20 cellular contexts compared by ENCODE assay signal in the genomic region with DNA sequence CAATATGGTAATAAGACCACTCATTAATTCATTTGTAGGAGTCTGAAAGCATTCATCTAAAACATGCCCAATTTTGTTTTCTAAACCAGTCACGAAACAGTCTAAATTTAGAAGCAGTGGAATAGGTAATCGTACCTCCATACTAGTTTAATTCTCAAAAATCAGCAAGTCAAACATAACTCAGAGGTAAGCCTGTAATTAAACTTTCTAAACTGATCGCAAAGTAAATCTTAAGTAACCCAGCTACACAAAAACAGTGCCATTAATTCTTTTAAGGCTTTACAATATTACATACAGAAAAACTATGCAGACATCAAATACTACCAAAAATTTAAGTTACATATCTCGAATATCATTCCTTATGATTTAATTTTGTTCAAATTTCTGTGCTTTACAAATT. TPM values are rescaled to one million over a fixed set of nuclear protein-coding genes. Genes with fewer than 3 reads are reported as not detected.
DNase-seq lines count a peak whose midpoint lies in the region; ATAC-seq and TF ChIP-seq lines count a peak whose summit lies in the region.
"Had no signal": no experiment of that assay in that cellular context is flagged by ENCODE, and none has a peak within 500 bp of the region (broad histone marks: within the 10 kb centered on the region; RNA-seq: fewer than 3 reads in every experiment).

No MANE protein-coding gene starts in this region.

- H3K9me3 Mint-ChIP-seq in CD4-positive, alpha-beta T cell: no peaks in the 10 kb centered on the region
- no peaks in the 10 kb centered on the region for H3K9me3 Mint-ChIP-seq in endodermal cell
- H3K9me3 Mint-ChIP-seq: CD4-positive, alpha-beta memory T cell; H9; T-cell had no signal

- H2BK20ac ChIP-seq in IMR-90 (ENCODE audit: low read depth, low read length): no peak overlapping the region

- no peak overlapping the region for H2AK9ac ChIP-seq in IMR-90 (replicated peaks; ENCODE audit: low read depth, low read length, poor library complexity)

- POLR2A ChIA-PET in CD4-positive, alpha-beta T cell (lab: Charles Lee): no interaction called here
- POLR2A ChIA-PET in IMR-90 (lab: Charles Lee; ENCODE audit: unreplicated experiment): no interaction called here
- POLR2A ChIA-PET in PC-3 (lab: Charles Lee; ENCODE audit: unreplicated experiment): no interaction called here

- H3K36me3 Mint-ChIP-seq in CD4-positive, alpha-beta T cell (ENCODE audit: low read depth): peaks cover 50% of the 10 kb centered on the region
- H3K36me3 Mint-ChIP-seq in endodermal cell (ENCODE audit: low read depth): peaks cover 36% of the 10 kb centered on the region

- no peak overlapping the region for H4K8ac ChIP-seq in IMR-90 (ENCODE audit: low read depth in 2 of 2, low read length in 2 of 2)

- no peak overlapping the region for H4K5ac ChIP-seq in IMR-90 (ENCODE audit: low read depth, low read length)

- H3K36me3 ChIP-seq in IMR-90 (ENCODE audit: control insufficient read depth, insufficient read depth, low read length) (peaks cover 14% of the 10 kb centered on the region), endodermal cell (ENCODE audit: control insufficient read depth, insufficient read depth, low read length) (peaks cover 61% of the 10 kb centered on the region), smooth muscle cell (ENCODE audit: low read depth) (no peaks in the 10 kb centered on the region), PC-3 (ENCODE audit: low read depth, low read length) (peaks cover 15% of the 10 kb centered on the region)

- H3K4me1 ChIP-seq in IMR-90 (ENCODE audit: control insufficient read depth, insufficient read depth, low read length) (peaks cover 12% of the 10 kb centered on the region), endodermal cell (ENCODE audit: control insufficient read depth, insufficient read depth, low read length) (no peaks in the 10 kb centered on the region), smooth muscle cell (ENCODE audit: low read depth) (peaks cover 3% of the 10 kb centered on the region), PC-3 (ENCODE audit: insufficient read depth, low read length) (no peaks in the 10 kb centered on the region; the same call in 1 of the 2 replicates)

- no peak for TF ChIP-seq RAD21 in IMR-90 (IDR thresholded peaks at IDR 0.05; ENCODE audit: low read length)

- CTCF ChIA-PET in CD4-positive, alpha-beta T cell (lab: Charles Lee): no interaction called here
- CTCF ChIA-PET in IMR-90 (lab: Yijun Ruan, JAX) (no interaction called here), PC-3 (lab: Charles Lee) (no interaction called here)

- peaks cover 64% of the 10 kb centered on the region for H3K4me1 Mint-ChIP-seq in CD4-positive, alpha-beta T cell (ENCODE audit: low read depth)
- H3K4me1 Mint-ChIP-seq in endodermal cell: peaks cover 16% of the 10 kb centered on the region

- no peak overlapping the region for H2AK5ac ChIP-seq in IMR-90 (ENCODE audit: low read depth, low read length)

- H3K4me3 ChIP-seq in IMR-90 (ENCODE audit: insufficient read depth, low read depth, low read length) (no peak overlapping the region), endodermal cell (ENCODE audit: low read length) (no peak overlapping the region), smooth muscle cell (no peak overlapping the region), PC-3 (ENCODE audit: low read length) (no peak overlapping the region)
- H3K4me3 ChIP-seq: A549, BLaER1, GM23248 had no signal

- H2AFZ ChIP-seq in IMR-90 (replicated peaks; ENCODE audit: low read length, poor library complexity) (no peak overlapping the region), smooth muscle cell (ENCODE audit: low read depth) (no peak overlapping the region), PC-3 (ENCODE audit: low read length) (no peak overlapping the region)
- H2AFZ ChIP-seq: GM23248 had no signal

- in situ Hi-C loops in IMR-90 (cut with MboI; ENCODE audit: low sequenced_read_pairs): loop anchor here (10.0 kb wide), 2 partner anchors 66 to 146 kb away; a partner anchor contains a TSS

- no peaks in the 10 kb centered on the region for H3K9me2 ChIP-seq in PC-3 (replicated peaks; ENCODE audit: low read length)

- H2BK15ac ChIP-seq in IMR-90 (ENCODE audit: low read depth, low read length): no peak overlapping the region

- H3K56ac ChIP-seq in IMR-90 (ENCODE audit: extremely low read depth, insufficient read depth, low read length): no peak overlapping the region

- peaks cover 44% of the 10 kb centered on the region for H3F3A ChIP-seq in smooth muscle cell (ENCODE audit: low read depth)
- H3F3A ChIP-seq in PC-3 (ENCODE audit: low read length, unreplicated experiment): peaks cover 7% of the 10 kb centered on the region

- peaks cover 100% of the 10 kb centered on the region for H3K79me2 ChIP-seq in smooth muscle cell (ENCODE audit: low read depth)
- H3K79me2 ChIP-seq in PC-3 (ENCODE audit: low read length): peaks cover 98% of the 10 kb centered on the region

- H3K9me3 ChIP-seq in CD4-positive, alpha-beta T cell (ENCODE audit: control insufficient read depth, low read length): no peaks in the 10 kb centered on the region
- no peaks in the 10 kb centered on the region for H3K9me3 ChIP-seq in IMR-90 (ENCODE audit: control insufficient read depth, insufficient read depth, low read length)
- no peaks in the 10 kb centered on the region for H3K9me3 ChIP-seq in endodermal cell (ENCODE audit: control insufficient read depth, low read length)
- no peaks in the 10 kb centered on the region for H3K9me3 ChIP-seq in smooth muscle cell (replicated peaks; ENCODE audit: low read depth)
- H3K9me3 ChIP-seq in PC-3 (ENCODE audit: low read length): no peaks in the 10 kb centered on the region
- H3K9me3 ChIP-seq: A549, BLaER1 had no signal

- no peak for DNase-seq in CD4-positive, alpha-beta T cell
- no peak for DNase-seq in IMR-90
- no peak for DNase-seq in endodermal cell
- no peak for DNase-seq in smooth muscle cell (lab: John Stamatoyannopoulos, UW; ENCODE audit: unreplicated experiment)
- DNase-seq in PC-3: no peak
- DNase-seq in erythroblast (lab: John Stamatoyannopoulos, UW): no peak
- DNase-seq in NCI-H1417 treated with DMSO at 0.1 percent for 48 hours (lab: John Stamatoyannopoulos, UW): no peak
- DNase-seq: CD4-positive, alpha-beta memory T cell; DND-41; GM23248; H9; Kasumi-1; NCI-H1417; NCI-H187; NCI-H446; NCI-H526 treated with DMSO at 0.1 percent for 48 hours; RPMI8226; T-cell had no signal

- intact Hi-C loops in CD4-positive, alpha-beta T cell (cut with DNase I, micrococcal nuclease): loop anchor here (5.0 kb wide), 3 partner anchors 84 to 259 kb away; a partner anchor contains a TSS
- intact Hi-C loops in IMR-90 (cut with micrococcal nuclease): no loop called here
- intact Hi-C loops in PC-3 (cut with micrococcal nuclease): loop anchor here (10.0 kb wide), 3 partner anchors 56 to 146 kb away; a partner anchor contains a TSS

- no peaks in the 10 kb centered on the region for H3K27me3 Mint-ChIP-seq in CD4-positive, alpha-beta T cell
- no peaks in the 10 kb centered on the region for H3K27me3 Mint-ChIP-seq in endodermal cell (ENCODE audit: insufficient read depth)
- H3K27me3 Mint-ChIP-seq: CD4-positive, alpha-beta memory T cell; T-cell had no signal

- no peak overlapping the region for H3K4me3 Mint-ChIP-seq in CD4-positive, alpha-beta T cell
- no peak overlapping the region for H3K4me3 Mint-ChIP-seq in endodermal cell
- H3K4me3 Mint-ChIP-seq: H9, T-cell had no signal

- BruUV-seq in IMR-90 (replicated peaks; lab: Mats Ljungman, UMichigan): no TSS peak
- BruUV-seq in PC-3 (replicated peaks; lab: Mats Ljungman, UMichigan): no TSS peak

- H2BK120ac ChIP-seq in IMR-90 (ENCODE audit: low read depth, low read length): no peak overlapping the region

- 0 out of 2 replicates have a peak overlapping the region, but pooled peaks have one; percentile 24 for H3K23ac ChIP-seq in IMR-90 (ENCODE audit: low read depth, low read length)

- H3K4ac ChIP-seq in IMR-90 (ENCODE audit: low read depth, low read length): no peak overlapping the region

- dilution Hi-C loops in IMR-90 (cut with HindIII; ENCODE audit: low sequenced_read_pairs, unreplicated experiment): no loop called here

- WGBS in IMR-90 (ENCODE audit: extremely low coverage in 2 of 2, insufficient read length in 1 of 2), 2 experiments: no CpG with 5 or more reads among the region's 4 CpGs
- WGBS in endodermal cell (ENCODE audit: insufficient coverage in 1 of 2, insufficient read length in 1 of 2), 2 experiments: 90 to 100% methylated on average over 2 to 4 of the region's 4 CpGs
- 95% methylated on average over 4 of the region's 4 CpGs for WGBS in smooth muscle cell (ENCODE audit: low lambda C conversion rate)

- H3K79me1 ChIP-seq in IMR-90 (ENCODE audit: low read depth in 1 of 2, low read length in 2 of 2): peaks cover 0 to 52% of the 10 kb centered on the region in 2 experiments; a peak in 2 of 4 replicates

- H3K14ac ChIP-seq in IMR-90 (replicated peaks; ENCODE audit: low read depth, low read length): no peak overlapping the region

- H3K9me1 ChIP-seq in IMR-90 (ENCODE audit: insufficient read depth, low read length): peaks cover 12% of the 10 kb centered on the region

- no peaks in the 10 kb centered on the region for H3K27me3 ChIP-seq in CD4-positive, alpha-beta T cell (ENCODE audit: control insufficient read depth, insufficient read depth, low read length)
- H3K27me3 ChIP-seq in IMR-90 (ENCODE audit: control insufficient read depth, insufficient read depth, low read length) (no peaks in the 10 kb centered on the region), endodermal cell (ENCODE audit: control insufficient read depth, insufficient read depth, low read length, poor library complexity, severe bottlenecking) (no peaks in the 10 kb centered on the region), smooth muscle cell (ENCODE audit: low read depth) (no peaks in the 10 kb centered on the region), PC-3 (ENCODE audit: low read length) (no peaks in the 10 kb centered on the region)
- H3K27me3 ChIP-seq: BLaER1 had no signal

- H3K4me2 ChIP-seq in IMR-90 (ENCODE audit: low read depth, low read length) (no peak overlapping the region), smooth muscle cell (no peak overlapping the region), PC-3 (ENCODE audit: low read length) (no peak overlapping the region)
- H3K4me2 ChIP-seq: BLaER1 had no signal

- TF ChIP-seq POLR2A in IMR-90 (IDR thresholded peaks at IDR 0.05; ENCODE audit: low read depth, low read length) (no peak), erythroblast (IDR thresholded peaks at IDR 0.05; ENCODE audit: low read length) (no peak)

- no peak for ATAC-seq in CD4-positive, alpha-beta T cell (ENCODE audit: poor library complexity)
- ATAC-seq in IMR-90 (ENCODE audit: low read depth) (no peak), PC-3 (no peak)
- ATAC-seq: A549, T-cell had no signal

- no peak overlapping the region for H3K18ac ChIP-seq in IMR-90 (ENCODE audit: low read depth, low read length)

- no peak overlapping the region for H2BK5ac ChIP-seq in IMR-90 (ENCODE audit: low read depth, low read length, poor library complexity, severe bottlenecking)

- H3K27ac Mint-ChIP-seq in CD4-positive, alpha-beta T cell: peak overlapping the region; percentile 61
- H3K27ac Mint-ChIP-seq in endodermal cell: peak overlapping the region; percentile 55
- H3K27ac Mint-ChIP-seq: T-cell had no signal

- TF ChIP-seq CTCF in CD4-positive, alpha-beta T cell (IDR thresholded peaks at IDR 0.05): no peak
- TF ChIP-seq CTCF in IMR-90 (conservative IDR thresholded peaks at IDR 0.05; ENCODE audit: low read depth, low read length) (no peak), endodermal cell (conservative IDR thresholded peaks at IDR 0.05) (no peak), smooth muscle cell (IDR thresholded peaks at IDR 0.05; ENCODE audit: borderline replicate concordance, insufficient read depth, poor library complexity, severe bottlenecking) (no peak), PC-3 (conservative IDR thresholded peaks at IDR 0.05; ENCODE audit: low read depth, low read length) (no peak)

- H3K27ac ChIP-seq in CD4-positive, alpha-beta T cell (ENCODE audit: low read depth, low read length): no peak overlapping the region
- H3K27ac ChIP-seq in IMR-90 (ENCODE audit: insufficient read depth, low read length) (no peak overlapping the region), endodermal cell (ENCODE audit: low read depth, low read length) (no peak overlapping the region), smooth muscle cell (ENCODE audit: low read depth) (peak overlapping the region; percentile 80), PC-3 (ENCODE audit: low read length) (no peak overlapping the region)
- H3K27ac ChIP-seq: A549, BLaER1 had no signal

- no peak overlapping the region for H4K91ac ChIP-seq in IMR-90 (ENCODE audit: insufficient read depth, low read depth, low read length)

- no peak overlapping the region for H3K9ac ChIP-seq in IMR-90 (ENCODE audit: low read depth, low read length)
- H3K9ac ChIP-seq in endodermal cell (ENCODE audit: extremely low read depth, low read length, poor library complexity, severe bottlenecking): no peak overlapping the region
- H3K9ac ChIP-seq in smooth muscle cell (ENCODE audit: low read depth): no peak overlapping the region
- H3K9ac ChIP-seq in PC-3 (ENCODE audit: low read length): no peak overlapping the region
- H3K9ac ChIP-seq: BLaER1 had no signal

- H4K20me1 ChIP-seq in IMR-90 (ENCODE audit: insufficient read depth, low read length): peaks cover 98% of the 10 kb centered on the region
- H4K20me1 ChIP-seq in smooth muscle cell (ENCODE audit: low read depth): peaks cover 100% of the 10 kb centered on the region
- H4K20me1 ChIP-seq in PC-3 (ENCODE audit: low read length): peaks cover 74% of the 10 kb centered on the region

RNA-seq across cellular contexts. Expression of a gene that starts 31.4 kb away (rescaled TPM):
- 100 to 1,000 TPM; 116 to 133 TPM for total RNA-seq in CD4-positive, alpha-beta T cell
- total RNA-seq in IMR-90 (2012; rRNA removed): 358 and 964 TPM in 2 replicates
- polyA plus RNA-seq in IMR-90 (2012; rRNA removed): 774 and 817 TPM in 2 replicates
- polyA plus RNA-seq in IMR-90 (2012; cell fraction: cytosol; rRNA removed): 140 and 369 TPM in 2 replicates
- 42.1 and 246 TPM in 2 replicates for polyA plus RNA-seq in IMR-90 (2012; cell fraction: nucleus; rRNA removed; ENCODE audit: low replicate concordance)
- total RNA-seq in endodermal cell: 1,000 to 10,000 TPM; 1,225 to 1,349 TPM
- 1,001 TPM for polyA plus RNA-seq in endodermal cell (2013, experiment 1 of 2)
- polyA plus RNA-seq in endodermal cell (2013, experiment 2 of 2): 1,057 TPM
- 586 and 662 TPM in 2 replicates for total RNA-seq in smooth muscle cell
- polyA plus RNA-seq in smooth muscle cell: 383 and 429 TPM in 2 replicates
- 210 and 342 TPM in 2 replicates for total RNA-seq in PC-3 (2014; rRNA removed)
